Comparison of ENCODE assay signal across 13 cellular contexts in genomic region chr10:7622969-7623368, GRCh38. TPM values are rescaled to one million over a fixed set of nuclear protein-coding genes. Genes with fewer than 3 reads are reported as not detected.
DNase-seq lines count a peak whose midpoint lies in the region; ATAC-seq lines count a peak whose summit lies in the region.
"Had no signal": no experiment of that assay in that cellular context is flagged by ENCODE, and none has a peak within 500 bp of the region (broad histone marks: within the 10 kb centered on the region; RNA-seq: fewer than 3 reads in every experiment).

No MANE protein-coding gene starts in this region.

- peak; percentile 10 for DNase-seq in NCI-H146 (lab: John Stamatoyannopoulos, UW)
- no peak for DNase-seq in NCI-H146 treated with DMSO at 0.1 percent for 48 hours (lab: John Stamatoyannopoulos, UW; ENCODE audit: unreplicated experiment)
- peak; percentile 35 for DNase-seq in Jurkat, Clone E6-1 (ENCODE audit: low read depth, low spot score)
- DNase-seq in dermis microvascular lymphatic vessel endothelial cell (ENCODE audit: low read depth in 2 of 2) = peak; percentile 39 to 94
- DNase-seq in medulla oblongata (ENCODE audit: extremely low spot score) = peak; percentile 10
- no peak for DNase-seq in GM19240 (ENCODE audit: insufficient read length, low spot score)
- DNase-seq in foreskin melanocyte = no peak
- DNase-seq: effector CD4-positive, alpha-beta T cell; NCI-H510A treated with DMSO at 0.1 percent for 48 hours; stimulated activated CD4-positive, alpha-beta T cell treated with anti-CD3 and anti-CD28 coated beads, Interleukin-12 subunit alpha, Interleukin-12 subunit beta, amount 100 ng/mL, for 4 hours had no signal

- H3K4me3 ChIP-seq in Jurkat, Clone E6-1 (ENCODE audit: low read length) = no peak overlapping the region
- H3K4me3 ChIP-seq: SJSA1 had no signal

- no peak for ATAC-seq in HG02840 (IDR thresholded peaks at IDR 0.05; ENCODE audit: low FRiP score, unreplicated experiment)

RNA-seq across cellular contexts. Expression of gene ITIH5, which starts 43.8 kb away (rescaled TPM):
- not detected for polyA plus RNA-seq in Jurkat, Clone E6-1 (2012; ENCODE audit: insufficient read depth, insufficient read length)
- total RNA-seq in dermis microvascular lymphatic vessel endothelial cell = 0.26 and 1.0 TPM in 2 replicates
- total RNA-seq: LHCN-M2 had no signal

Comparison
In these comparisons a context has a peak if more than half of its experiments do, and no peak if none do; other contexts are left out.
1. DNase-seq: peak in NCI-H146 (single experiment), Jurkat, Clone E6-1 (single experiment), dermis microvascular lymphatic vessel endothelial cell (2 of 2) and medulla oblongata (single experiment); none in NCI-H146 treated with DMSO at 0.1 percent for 48 hours (single experiment), GM19240 (single experiment) and foreskin melanocyte (single experiment).